Comparison of ENCODE assay signal across 9 cellular contexts in the genomic region with DNA sequence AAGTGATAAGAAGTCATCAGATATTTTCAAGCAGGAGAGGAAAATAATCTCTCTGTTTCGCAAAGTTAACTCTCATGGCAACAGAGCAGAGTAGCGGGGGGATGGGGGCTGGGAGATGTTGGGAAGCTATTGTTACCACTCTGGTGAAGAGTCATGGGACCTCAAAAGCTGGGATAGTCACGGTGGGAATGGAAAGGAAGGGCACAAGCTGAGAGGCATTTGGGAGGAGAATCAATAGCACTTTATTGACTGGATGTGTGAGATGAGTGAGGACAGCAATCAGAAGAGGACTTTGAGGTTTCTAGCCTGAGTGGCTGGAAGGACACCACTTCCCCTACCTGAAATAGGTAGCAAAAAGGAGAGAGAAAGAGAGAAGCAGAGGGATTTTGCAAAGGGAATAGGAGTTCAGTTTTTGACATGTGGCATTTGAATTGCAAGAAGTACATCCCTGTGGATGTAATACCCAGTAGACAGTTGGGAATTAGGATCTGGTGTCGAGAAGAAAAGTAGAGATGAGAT. TPM values are rescaled to one million over a fixed set of nuclear protein-coding genes. Genes with fewer than 3 reads are reported as not detected.
DNase-seq lines count a peak whose midpoint lies in the region; ATAC-seq and TF ChIP-seq lines count a peak whose summit lies in the region.
"Had no signal": no experiment of that assay in that cellular context is flagged by ENCODE, and none has a peak within 500 bp of the region (broad histone marks: within the 10 kb centered on the region; RNA-seq: fewer than 3 reads in every experiment).

No MANE protein-coding gene starts in this region.

- H3K9me2 ChIP-seq in GM23338 (ENCODE audit: insufficient read depth): no peaks in the 10 kb centered on the region

- peaks cover 14% of the 10 kb centered on the region for H4K20me1 ChIP-seq in GM23338 (replicated peaks; ENCODE audit: insufficient read depth)
- H4K20me1 ChIP-seq in smooth muscle cell (ENCODE audit: low read depth): no peaks in the 10 kb centered on the region

- H3K4me1 ChIP-seq in GM23338 (ENCODE audit: insufficient read depth) (peaks cover 39% of the 10 kb centered on the region), iPS-15b (ENCODE audit: control insufficient read depth, insufficient read depth, low read length) (peaks cover 20% of the 10 kb centered on the region), smooth muscle cell (ENCODE audit: low read depth) (peaks cover 40% of the 10 kb centered on the region)

- DNase-seq in GM23338 (ENCODE audit: low spot score): peak; percentile 64
- DNase-seq in smooth muscle cell (lab: John Stamatoyannopoulos, UW; ENCODE audit: unreplicated experiment): no peak
- DNase-seq in activated T-cell treated with anti-CD3 and anti-CD28 coated beads, Interleukin-2, amount 50 U/mL, for 1 hour: no peak
- DNase-seq in stimulated activated CD4-positive, alpha-beta T cell treated with anti-CD3 and anti-CD28 coated beads, Interleukin-4, amount 100 ng/mL, for 24 hours: no peak
- DNase-seq in glutamatergic neuron: no peak

- TF ChIP-seq CTCF in GM23338 (conservative IDR thresholded peaks at IDR 0.05; ENCODE audit: low read depth in 2 of 2) (no peak), VCaP (conservative IDR thresholded peaks at IDR 0.05) (no peak), smooth muscle cell (IDR thresholded peaks at IDR 0.05; ENCODE audit: borderline replicate concordance, insufficient read depth, poor library complexity, severe bottlenecking) (no peak), glutamatergic neuron (IDR thresholded peaks at IDR 0.05; ENCODE audit: partially characterized antibody, unreplicated experiment) (no peak)

- peak overlapping the region; percentile 77 for H3K9ac ChIP-seq in iPS-15b (ENCODE audit: low read depth, low read length)
- peak overlapping the region; percentile 98 for H3K9ac ChIP-seq in smooth muscle cell (ENCODE audit: low read depth)

- H3K4me2 ChIP-seq in GM23338 (peak overlapping the region; percentile 95), smooth muscle cell (peak overlapping the region; percentile 89)

- H3K79me2 ChIP-seq in GM23338 (replicated peaks; ENCODE audit: insufficient read depth): peaks cover 42% of the 10 kb centered on the region
- peaks cover 12% of the 10 kb centered on the region for H3K79me2 ChIP-seq in smooth muscle cell (ENCODE audit: low read depth)

- H3K9me3 ChIP-seq in iPS-15b (ENCODE audit: control insufficient read depth, insufficient read depth, low read length): no peaks in the 10 kb centered on the region
- no peaks in the 10 kb centered on the region for H3K9me3 ChIP-seq in smooth muscle cell (replicated peaks; ENCODE audit: low read depth)

- ATAC-seq in GM23338 (peak; percentile 33), HG03342 (IDR thresholded peaks at IDR 0.05; ENCODE audit: unreplicated experiment) (no peak)

- no peaks in the 10 kb centered on the region for H3K27me3 ChIP-seq in GM23338 (ENCODE audit: insufficient read depth)
- no peaks in the 10 kb centered on the region for H3K27me3 ChIP-seq in iPS-15b (ENCODE audit: control insufficient read depth, insufficient read depth, low read length)
- no peaks in the 10 kb centered on the region for H3K27me3 ChIP-seq in smooth muscle cell (ENCODE audit: low read depth)

- H3K4me3 ChIP-seq in GM23338 (peak overlapping the region; percentile 81), iPS-15b (ENCODE audit: low read depth, low read length) (peak overlapping the region; percentile 56), smooth muscle cell (peak overlapping the region; percentile 55)

- H3K9me3 Mint-ChIP-seq in GM23338: no peaks in the 10 kb centered on the region
- peaks cover 3% of the 10 kb centered on the region for H3K9me3 Mint-ChIP-seq in glutamatergic neuron (ENCODE audit: unreplicated experiment)

- H3K27ac ChIP-seq in GM23338 (ENCODE audit: low read depth) (peak overlapping the region; percentile 100), VCaP (peak overlapping the region; percentile 99), smooth muscle cell (ENCODE audit: low read depth) (peak overlapping the region; percentile 100)

- H3K36me3 ChIP-seq in GM23338 (ENCODE audit: insufficient read depth) (no peaks in the 10 kb centered on the region; the same call in 1 of the 2 replicates), iPS-15b (ENCODE audit: control insufficient read depth, insufficient read depth, low read length) (no peaks in the 10 kb centered on the region), smooth muscle cell (ENCODE audit: low read depth) (no peaks in the 10 kb centered on the region)

- H3K27me3 Mint-ChIP-seq in GM23338 (ENCODE audit: insufficient read depth, low read depth, poor library complexity): peaks cover 15% of the 10 kb centered on the region
- H3K27me3 Mint-ChIP-seq in glutamatergic neuron (ENCODE audit: unreplicated experiment): peaks cover 3% of the 10 kb centered on the region
- H3K27me3 Mint-ChIP-seq: activated naive CD8-positive, alpha-beta T cell had no signal

- H3K36me3 Mint-ChIP-seq in GM23338 (ENCODE audit: low read depth): peaks cover 6% of the 10 kb centered on the region; the same call in 1 of the 3 replicates
- H3K36me3 Mint-ChIP-seq in glutamatergic neuron (ENCODE audit: unreplicated experiment): no peaks in the 10 kb centered on the region
- H3K36me3 Mint-ChIP-seq: activated naive CD8-positive, alpha-beta T cell had no signal

- H3K27ac Mint-ChIP-seq in GM23338 (no peak overlapping the region), glutamatergic neuron (ENCODE audit: unreplicated experiment) (no peak overlapping the region)
- H3K27ac Mint-ChIP-seq: activated naive CD8-positive, alpha-beta T cell had no signal

- WGBS in smooth muscle cell (ENCODE audit: low lambda C conversion rate): 3% methylated on average over 4 of the region's 4 CpGs

- H3K4me3 Mint-ChIP-seq in GM23338 (no peak overlapping the region), glutamatergic neuron (ENCODE audit: unreplicated experiment) (no peak overlapping the region)
- H3K4me3 Mint-ChIP-seq: activated naive CD8-positive, alpha-beta T cell had no signal

- H3F3A ChIP-seq in GM23338 (replicated peaks; ENCODE audit: low read depth): peaks cover 2% of the 10 kb centered on the region; the same call in 1 of the 2 replicates
- peaks cover 42% of the 10 kb centered on the region for H3F3A ChIP-seq in smooth muscle cell (ENCODE audit: low read depth)

- peaks cover 26% of the 10 kb centered on the region for H3K4me1 Mint-ChIP-seq in GM23338
- peaks cover 21% of the 10 kb centered on the region for H3K4me1 Mint-ChIP-seq in glutamatergic neuron (ENCODE audit: low read depth, unreplicated experiment)

- H2AFZ ChIP-seq in GM23338: no peak overlapping the region
- no peak overlapping the region for H2AFZ ChIP-seq in smooth muscle cell (ENCODE audit: low read depth)

TF ChIP-seq in GM23338, 12 proteins besides CTCF, POLR2A, EP300 and RAD21:
- TF ChIP-seq ZNF114 (CRISPR knock-in tag; IDR thresholded peaks at IDR 0.05) (no peak), POLR2AphosphoS5 (IDR thresholded peaks at IDR 0.05; ENCODE audit: low read depth) (0 out of 2 replicates have a peak, but pooled peaks have one; percentile 3)

RNA-seq across cellular contexts. Expression of a gene that starts 27.2 kb away (rescaled TPM):
- 781 and 816 TPM in 2 replicates for total RNA-seq in GM23338 (2014; rRNA removed; shearing (Covaris generic))
- polyA plus RNA-seq in GM23338 (2016; fragmentation: Nextera tagmentation; extraction: Ambion mirVana) (325 and 338 TPM in 2 replicates), smooth muscle cell (157 and 183 TPM in 2 replicates)
- total RNA-seq in smooth muscle cell (306 and 316 TPM in 2 replicates), glutamatergic neuron (ENCODE audit: unreplicated experiment) (589 TPM)

RNA-seq across cellular contexts. Expression of a gene that starts 44.2 kb away (rescaled TPM):
- not detected in 2 replicates for total RNA-seq in GM23338 (2014; rRNA removed; shearing (Covaris generic))
- not detected in 2 replicates for polyA plus RNA-seq in GM23338 (2016; fragmentation: Nextera tagmentation; extraction: Ambion mirVana)
- not detected in 2 replicates for total RNA-seq in smooth muscle cell
- not detected in 2 replicates for polyA plus RNA-seq in smooth muscle cell
- 0.44 TPM for total RNA-seq in glutamatergic neuron (ENCODE audit: unreplicated experiment)
